ENCODE assay signal across 8 cellular contexts in genomic region chr17:2592974-2593845, GRCh38. TPM values are rescaled to one million over a fixed set of nuclear protein-coding genes. Genes with fewer than 3 reads are reported as not detected.
DNase-seq lines count a peak whose midpoint lies in the region; ATAC-seq and TF ChIP-seq lines count a peak whose summit lies in the region.

Gene PAFAH1B1, plus strand, starts transcription at chr17:2593654. Its CDS starts 44,635 bp downstream, at chr17:2638289.

- H3K4me1 ChIP-seq in cardiac muscle cell (ENCODE audit: low read depth) (peaks cover 13% of the 10 kb centered on the region), transverse colon (peaks cover 12 to 44% (median 37%) of the 10 kb centered on the region in 4 donors)

- H3K36me3 Mint-ChIP-seq in activated naive CD8-positive, alpha-beta T cell treated with anti-CD3 and anti-CD28 coated beads, Interleukin-2, amount 50 U/mL, for 24 hours (ENCODE audit: low read depth), result peaks cover 6% of the 10 kb centered on the region

- H3K9me3 ChIP-seq in cardiac muscle cell (ENCODE audit: low read depth) (no peaks in the 10 kb centered on the region), transverse colon (no peaks in the 10 kb centered on the region)

- TF ChIP-seq EP300 in transverse colon (IDR thresholded peaks at IDR 0.05; ENCODE audit: low read depth), result no peak

- peak; percentile 77 for ATAC-seq in HG02588 (IDR thresholded peaks at IDR 0.05; ENCODE audit: unreplicated experiment)
- ATAC-seq in activated naive CD8-positive, alpha-beta T cell treated with anti-CD3 and anti-CD28 coated beads, Interleukin-2, amount 50 U/mL, for 24 hours, result peak; percentile 84

- 0 to 1% methylated on average over 8 to 68 of the region's 90 CpGs for WGBS in transverse colon (ENCODE audit: low coverage in 1 of 2), 2 donors

- DNase-seq in GM10266 (ENCODE audit: extremely low spot score) (peak; percentile 98), NCI-H1092 (lab: John Stamatoyannopoulos, UW) (peak; percentile 88), SW480 (ENCODE audit: low spot score) (peak; percentile 83), cardiac muscle cell (ENCODE audit: low read depth in 1 of 2, low spot score in 1 of 2) (peak; percentile 95), pons (ENCODE audit: low spot score) (peak; percentile 86), transverse colon (peak; percentile 93)
- peak; percentile 97 for DNase-seq in activated naive CD8-positive, alpha-beta T cell treated with anti-CD3 and anti-CD28 coated beads, Interleukin-2, amount 50 U/mL, for 24 hours

- H3K27ac Mint-ChIP-seq in activated naive CD8-positive, alpha-beta T cell treated with anti-CD3 and anti-CD28 coated beads, Interleukin-2, amount 50 U/mL, for 24 hours, result peak within 1 kb of the TSS; percentile 90

- no peaks in the 10 kb centered on the region for H3K36me3 ChIP-seq in cardiac muscle cell
- H3K36me3 ChIP-seq in transverse colon, result no peaks in the 10 kb centered on the region

- H3K4me3 ChIP-seq in cardiac muscle cell, result peak within 1 kb of the TSS; percentile 91
- peak within 1 kb of the TSS; percentile 57 to 96 (median 81) for H3K4me3 ChIP-seq in transverse colon

- in situ Hi-C loops in transverse colon (cut with MboI; ENCODE audit: low pct_ligation_motif_present in 1 of 4, low pct_unique_long_range_greater_than_20kb in 1 of 4, low sequenced_read_pairs in 3 of 4), result no loop called here

- intact Hi-C loops in transverse colon (cut with DNase I; ENCODE audit: low total_unique reads), result no loop called here

- TF ChIP-seq POLR2A in transverse colon (IDR thresholded peaks at IDR 0.05), result peak; percentile 79

- TF ChIP-seq CTCF in GM10266 (IDR thresholded peaks at IDR 0.05; ENCODE audit: control insufficient read depth, insufficient read depth, low read depth, missing control alignments), result peak; percentile 42
- no peak for TF ChIP-seq CTCF in cardiac muscle cell (IDR thresholded peaks at IDR 0.05; ENCODE audit: low read depth, low read length)
- peak in 1 of 5 experiments; percentile 25 for TF ChIP-seq CTCF in transverse colon (IDR thresholded peaks at IDR 0.05)

- peak within 1 kb of the TSS; percentile 90 for H3K4me3 Mint-ChIP-seq in activated naive CD8-positive, alpha-beta T cell treated with anti-CD3 and anti-CD28 coated beads, Interleukin-2, amount 50 U/mL, for 24 hours

- H3K27me3 Mint-ChIP-seq in activated naive CD8-positive, alpha-beta T cell treated with anti-CD3 and anti-CD28 coated beads, Interleukin-2, amount 50 U/mL, for 24 hours, result no peaks in the 10 kb centered on the region

- no peaks in the 10 kb centered on the region for H3K27me3 ChIP-seq in cardiac muscle cell
- H3K27me3 ChIP-seq in transverse colon, result no peaks in the 10 kb centered on the region

- H3K27ac ChIP-seq in cardiac muscle cell (peak within 1 kb of the TSS; percentile 98), transverse colon (peak within 1 kb of the TSS; percentile 93 to 100 (median 98))

- peaks cover 36% of the 10 kb centered on the region for H3K4me1 Mint-ChIP-seq in activated naive CD8-positive, alpha-beta T cell treated with anti-CD3 and anti-CD28 coated beads, Interleukin-2, amount 50 U/mL, for 24 hours

- H3K9me3 Mint-ChIP-seq in activated naive CD8-positive, alpha-beta T cell treated with anti-CD3 and anti-CD28 coated beads, Interleukin-2, amount 50 U/mL, for 24 hours, result no peaks in the 10 kb centered on the region

RNA-seq across cellular contexts. Expression of gene PAFAH1B1, which starts in this region (rescaled TPM):
- total RNA-seq in cardiac muscle cell, result 46.5 and 79.3 TPM in 2 replicates
- polyA plus RNA-seq in cardiac muscle cell, result 49.3 and 106 TPM in 2 replicates
- total RNA-seq in transverse colon, result 100 to 1,000 TPM in 2 of 4 donors, 10 to 100 TPM in 2; 24.1 to 145 (median 98.8) TPM

Comparison
In these comparisons a context has a peak if more than half of its experiments do, and no peak if none do; other contexts are left out.
1. Peak in every context shown above with its lines: DNase-seq, ATAC-seq, H3K4me3 ChIP-seq and H3K27ac ChIP-seq.